ENCODE assay signal across 1 cellular context in genomic region chr14:103283916-103284315, GRCh38.
TF ChIP-seq lines count a peak whose summit lies in the region.

No MANE protein-coding gene starts in this region.

TF ChIP-seq in GM23338, 12 proteins besides CTCF, POLR2A, EP300 and RAD21 (continued from another document):
- TF ChIP-seq ZNF462 (CRISPR knock-in tag; IDR thresholded peaks at IDR 0.05) (no peak), EZH2phosphoT487 (IDR thresholded peaks at IDR 0.05; ENCODE audit: unreplicated experiment) (no peak)
